26 cellular contexts compared by ENCODE assay signal in genomic region chr11:62132689-62133293, GRCh38. TPM values are rescaled to one million over a fixed set of nuclear protein-coding genes. Genes with fewer than 3 reads are reported as not detected.
DNase-seq lines count a peak whose midpoint lies in the region; ATAC-seq and TF ChIP-seq lines count a peak whose summit lies in the region.
"Had no signal": no experiment of that assay in that cellular context is flagged by ENCODE, and none has a peak within 500 bp of the region (broad histone marks: within the 10 kb centered on the region; RNA-seq: fewer than 3 reads in every experiment).

No MANE protein-coding gene starts in this region.

- no peak overlapping the region for H3K4me3 ChIP-seq in Panc1 (ENCODE audit: low read depth in 2 of 2, low read length in 2 of 2)
- H3K4me3 ChIP-seq: SK-N-MC had no signal

- TF ChIP-seq CTCF in Panc1 (IDR thresholded peaks at IDR 0.05): no peak
- no peak for TF ChIP-seq CTCF in Calu3 (IDR thresholded peaks at IDR 0.05; ENCODE audit: unreplicated experiment)

- H3K4me3 Mint-ChIP-seq in effector memory CD8-positive, alpha-beta T cell: no peak overlapping the region
- H3K4me3 Mint-ChIP-seq in stimulated activated effector memory CD8-positive, alpha-beta T cell treated with anti-CD3 and anti-CD28 coated beads, Interleukin-12 subunit alpha, Interleukin-12 subunit beta, amount 100 ng/mL, for 72 hours: no peak overlapping the region
- H3K4me3 Mint-ChIP-seq in Calu3 (ENCODE audit: low read depth, unreplicated experiment): no peak overlapping the region
- H3K4me3 Mint-ChIP-seq: activated naive CD8-positive, alpha-beta T cell treated with anti-CD3 and anti-CD28 coated beads, Interleukin-2, amount 50 U/mL, for 24 hours; T-helper 1 cell treated with Interleukin-12 subunit alpha and Interleukin-12 subunit beta and Interleukin-4 antibody, amounts not matched to agents 30 μg/mL and 1 μg/mL, for 36 hours had no signal

- POLR2A ChIA-PET in Panc1 (lab: Charles Lee): no interaction called here

- in situ Hi-C loops in Panc1 (cut with HindIII; ENCODE audit: low pct_unique_long_range_greater_than_20kb, low sequenced_read_pairs): no loop called here

- DNase-seq in Right ventricle myocardium superior (peak; percentile 14), left cardiac atrium (no peak), Panc1 (ENCODE audit: low read depth, low spot score) (no peak), NCI-H1694 treated with DMSO at 0.1 percent for 48 hours (lab: John Stamatoyannopoulos, UW) (no peak), Calu3 (no peak)
- no peak for DNase-seq in effector memory CD8-positive, alpha-beta T cell
- no peak for DNase-seq in stimulated activated effector memory CD8-positive, alpha-beta T cell treated with anti-CD3 and anti-CD28 coated beads, Interleukin-12 subunit alpha, Interleukin-12 subunit beta, amount 100 ng/mL, for 72 hours (ENCODE audit: low spot score in 2 of 2)
- DNase-seq: activated CD4-positive, alpha-beta T cell treated with anti-CD3 and anti-CD28 coated beads for 4 hours; activated naive CD8-positive, alpha-beta T cell treated with anti-CD3 and anti-CD28 coated beads, Interleukin-2, amount 50 U/mL, for 24 hours; C1 segment of cervical spinal cord; glutamatergic neuron; KBM-7; NCI-H1417 treated with DMSO at 0.1 percent for 48 hours; NCI-H446; NCI-H82; right cardiac atrium; RPMI8226 had no signal

- BruUV-seq in Panc1 (replicated peaks; lab: Mats Ljungman, UMichigan) (no TSS peak), Calu3 (replicated peaks; lab: Mats Ljungman, UMichigan) (no TSS peak)

- H3K36me3 ChIP-seq in Panc1 (ENCODE audit: control insufficient read depth, insufficient read depth, low read length): peaks cover 4% of the 10 kb centered on the region; the same call in 1 of the 2 replicates

- H3K4me1 ChIP-seq in Panc1 (ENCODE audit: control insufficient read depth, insufficient read depth, low read length): no peaks in the 10 kb centered on the region

- no peaks in the 10 kb centered on the region for H3K9me3 Mint-ChIP-seq in effector memory CD8-positive, alpha-beta T cell
- no peaks in the 10 kb centered on the region for H3K9me3 Mint-ChIP-seq in stimulated activated effector memory CD8-positive, alpha-beta T cell treated with anti-CD3 and anti-CD28 coated beads, Interleukin-12 subunit alpha, Interleukin-12 subunit beta, amount 100 ng/mL, for 72 hours
- no peaks in the 10 kb centered on the region for H3K9me3 Mint-ChIP-seq in Calu3 (ENCODE audit: low read depth, unreplicated experiment)
- H3K9me3 Mint-ChIP-seq: activated naive CD8-positive, alpha-beta T cell treated with anti-CD3 and anti-CD28 coated beads, Interleukin-2, amount 50 U/mL, for 24 hours; T-helper 1 cell treated with Interleukin-12 subunit alpha and Interleukin-12 subunit beta and Interleukin-4 antibody, amounts not matched to agents 30 μg/mL and 1 μg/mL, for 36 hours had no signal

- no peak overlapping the region for H3K27ac ChIP-seq in Panc1 (ENCODE audit: low read length)
- H3K27ac ChIP-seq: SK-N-MC had no signal

- no peaks in the 10 kb centered on the region for H3K9me3 ChIP-seq in Panc1 (ENCODE audit: control insufficient read depth, insufficient read depth, low read depth, low read length)

- no peaks in the 10 kb centered on the region for H3K27me3 Mint-ChIP-seq in effector memory CD8-positive, alpha-beta T cell
- H3K27me3 Mint-ChIP-seq in Calu3 (ENCODE audit: unreplicated experiment): no peaks in the 10 kb centered on the region
- H3K27me3 Mint-ChIP-seq: activated naive CD8-positive, alpha-beta T cell treated with anti-CD3 and anti-CD28 coated beads, Interleukin-2, amount 50 U/mL, for 24 hours had no signal

- peak overlapping the region; percentile 40 to 62 for H3K27ac Mint-ChIP-seq in effector memory CD8-positive, alpha-beta T cell
- peak overlapping the region; percentile 76 for H3K27ac Mint-ChIP-seq in stimulated activated effector memory CD8-positive, alpha-beta T cell treated with anti-CD3 and anti-CD28 coated beads, Interleukin-12 subunit alpha, Interleukin-12 subunit beta, amount 100 ng/mL, for 72 hours
- no peak overlapping the region for H3K27ac Mint-ChIP-seq in Calu3 (ENCODE audit: unreplicated experiment)
- H3K27ac Mint-ChIP-seq: activated naive CD8-positive, alpha-beta T cell treated with anti-CD3 and anti-CD28 coated beads, Interleukin-2, amount 50 U/mL, for 24 hours; T-helper 1 cell treated with Interleukin-12 subunit alpha and Interleukin-12 subunit beta and Interleukin-4 antibody, amounts not matched to agents 30 μg/mL and 1 μg/mL, for 36 hours had no signal

- no peak for ATAC-seq in Right ventricle myocardium superior (ENCODE audit: poor library complexity)
- no peak for ATAC-seq in left cardiac atrium
- ATAC-seq in Panc1: peak; percentile 31; the same call in 1 of the 2 replicates
- ATAC-seq in effector memory CD8-positive, alpha-beta T cell (replicated peaks): no peak
- ATAC-seq in stimulated activated effector memory CD8-positive, alpha-beta T cell treated with anti-CD3 and anti-CD28 coated beads, Interleukin-12 subunit alpha, Interleukin-12 subunit beta, amount 100 ng/mL, for 72 hours: no peak
- ATAC-seq: activated naive CD8-positive, alpha-beta T cell treated with anti-CD3 and anti-CD28 coated beads, Interleukin-2, amount 50 U/mL, for 24 hours; HCT116 had no signal

- CTCF ChIA-PET in Panc1 (lab: Charles Lee) (no interaction called here), Calu3 (lab: Charles Lee) (no interaction called here)

- intact Hi-C loops in Right ventricle myocardium superior (cut with DNase I) (no loop called here), left cardiac atrium (cut with DNase I) (no loop called here), Panc1 (cut with micrococcal nuclease; ENCODE audit: unreplicated experiment) (no loop called here), Calu3 (cut with micrococcal nuclease; ENCODE audit: unreplicated experiment) (no loop called here)

- peaks cover 7% of the 10 kb centered on the region for H3K36me3 Mint-ChIP-seq in effector memory CD8-positive, alpha-beta T cell (ENCODE audit: insufficient read depth)
- peaks cover 75% of the 10 kb centered on the region for H3K36me3 Mint-ChIP-seq in stimulated activated effector memory CD8-positive, alpha-beta T cell treated with anti-CD3 and anti-CD28 coated beads, Interleukin-12 subunit alpha, Interleukin-12 subunit beta, amount 100 ng/mL, for 72 hours
- H3K36me3 Mint-ChIP-seq in Calu3 (ENCODE audit: insufficient read depth, unreplicated experiment): peaks cover 42% of the 10 kb centered on the region

- no peaks in the 10 kb centered on the region for H3K27me3 ChIP-seq in Panc1 (ENCODE audit: control insufficient read depth, insufficient read depth, low read length)

- peaks cover 22 to 23% of the 10 kb centered on the region in 2 donors for H3K4me1 Mint-ChIP-seq in effector memory CD8-positive, alpha-beta T cell (ENCODE audit: low read depth in 2 of 2)
- peaks cover 34% of the 10 kb centered on the region for H3K4me1 Mint-ChIP-seq in stimulated activated effector memory CD8-positive, alpha-beta T cell treated with anti-CD3 and anti-CD28 coated beads, Interleukin-12 subunit alpha, Interleukin-12 subunit beta, amount 100 ng/mL, for 72 hours
- peaks cover 20% of the 10 kb centered on the region for H3K4me1 Mint-ChIP-seq in Calu3 (ENCODE audit: low read depth, unreplicated experiment)

RNA-seq across cellular contexts. Expression of gene INCENP, which starts 9.0 kb away (rescaled TPM):
- total RNA-seq in Right ventricle myocardium superior (10.3 TPM), left cardiac atrium (10 to 100 TPM; 15.4 to 16.7 TPM), Panc1 (2021; ENCODE audit: unreplicated experiment) (81.5 TPM), Calu3 (2022) (94.3 and 115 TPM in 2 replicates)
- polyA plus RNA-seq in Panc1 (2012; ENCODE audit: insufficient read length): 35.1 TPM

RNA-seq across cellular contexts. Expression of gene SCGB1D1, which starts 57.2 kb away (rescaled TPM):
- total RNA-seq in Right ventricle myocardium superior (not detected), left cardiac atrium (not detected), Panc1 (2021; ENCODE audit: unreplicated experiment) (not detected), Calu3 (2022) (not detected in 2 replicates)
- polyA plus RNA-seq in Panc1 (2012; ENCODE audit: insufficient read length): not detected
- total RNA-seq: HT1080, lower leg skin, mucosa of gallbladder, right cardiac atrium, temporal lobe had no signal
- polyA plus RNA-seq: keratinocyte, neural cell, right cardiac atrium had no signal
